Comparison of ENCODE assay signal across 13 cellular contexts in genomic region chr5:38598994-38599611, GRCh38. TPM values are rescaled to one million over a fixed set of nuclear protein-coding genes. Genes with fewer than 3 reads are reported as not detected.
DNase-seq lines count a peak whose midpoint lies in the region; TF ChIP-seq lines count a peak whose summit lies in the region.
"Had no signal": no experiment of that assay in that cellular context is flagged by ENCODE, and none has a peak within 500 bp of the region (broad histone marks: within the 10 kb centered on the region; RNA-seq: fewer than 3 reads in every experiment).

No MANE protein-coding gene starts in this region.

- no peaks in the 10 kb centered on the region for H3K4me1 ChIP-seq in ovary (ENCODE audit: insufficient read depth)

- H3K4me3 ChIP-seq in HFF-Myc (replicated peaks; ENCODE audit: low read depth, low read length): no peak overlapping the region
- no peak overlapping the region for H3K4me3 ChIP-seq in ovary

- TF ChIP-seq POLR2A in ovary (IDR thresholded peaks at IDR 0.05): no peak

- H3K27me3 ChIP-seq in ovary: no peaks in the 10 kb centered on the region

- H3K27ac ChIP-seq in ovary: no peak overlapping the region

- TF ChIP-seq CTCF in HFF-Myc (IDR thresholded peaks at IDR 0.05; ENCODE audit: low read depth, low read length, missing control alignments) (no peak), ovary (IDR thresholded peaks at IDR 0.05) (no peak)

- TF ChIP-seq EP300 in ovary (IDR thresholded peaks at IDR 0.05): no peak

- intact Hi-C loops in ovary (cut with DNase I): no loop called here

- DNase-seq in 8988T (peak; percentile 18), HFF-Myc (ENCODE audit: extremely low read depth, low read depth) (peak; percentile 75), amniotic stem cell (lab: John Stamatoyannopoulos, UW) (peak; percentile 41), iris pigment epithelial cell (ENCODE audit: low read depth) (peak; percentile 88), ovary (no peak), SKM-1 treated with dmso at 0.1 percent for 144 hours (lab: John Stamatoyannopoulos, UW; ENCODE audit: unreplicated experiment) (no peak), epidermal melanocyte (ENCODE audit: insufficient read length, low spot score) (no peak), DMS 273 treated with DMSO at 0.1 percent for 48 hours (lab: John Stamatoyannopoulos, UW) (no peak)
- DNase-seq: activated CD8-positive, alpha-beta memory T cell treated with anti-CD3 and anti-CD28 coated beads, Interleukin-2, amount 50 U/mL, for 48 hours; cerebellar nuclear complex; NCI-H526; stimulated activated CD4-positive, alpha-beta T cell treated with anti-CD3 and anti-CD28 coated beads, Interleukin-4, amount 100 ng/mL, for 4 hours had no signal

- no peaks in the 10 kb centered on the region for H3K36me3 ChIP-seq in ovary

- WGBS in ovary, 3 donors: 82 to 86% (median 82%) methylated on average over 2 of the region's 2 CpGs

- H3K9me3 ChIP-seq in ovary: no peaks in the 10 kb centered on the region

RNA-seq across cellular contexts. Expression of gene LIFR, which starts 42.7 kb away (rescaled TPM):
- 100 to 1,000 TPM in 3 of 7 donors, 10 to 100 TPM in 4; 67.1 to 143 (median 89.8) TPM for total RNA-seq in ovary
- 10 to 100 TPM; 17.3 to 27.1 TPM for polyA plus RNA-seq in ovary
- total RNA-seq: T-helper 2 cell treated with Interferon-gamma antibody and Interleukin-4, amounts not matched to agents 100 ng/mL and 5 ng/mL, for 36 hours had no signal

Comparison
In these comparisons a context has a peak if more than half of its experiments do, and no peak if none do; other contexts are left out.
1. DNase-seq: peak in 8988T (single experiment), HFF-Myc (single experiment), amniotic stem cell (single experiment) and iris pigment epithelial cell (single experiment); none in ovary (0 of 5), SKM-1 treated with dmso at 0.1 percent for 144 hours (single experiment), epidermal melanocyte (single experiment) and DMS 273 treated with DMSO at 0.1 percent for 48 hours (single experiment).